ENCODE assay signal across 8 cellular contexts in the genomic region with DNA sequence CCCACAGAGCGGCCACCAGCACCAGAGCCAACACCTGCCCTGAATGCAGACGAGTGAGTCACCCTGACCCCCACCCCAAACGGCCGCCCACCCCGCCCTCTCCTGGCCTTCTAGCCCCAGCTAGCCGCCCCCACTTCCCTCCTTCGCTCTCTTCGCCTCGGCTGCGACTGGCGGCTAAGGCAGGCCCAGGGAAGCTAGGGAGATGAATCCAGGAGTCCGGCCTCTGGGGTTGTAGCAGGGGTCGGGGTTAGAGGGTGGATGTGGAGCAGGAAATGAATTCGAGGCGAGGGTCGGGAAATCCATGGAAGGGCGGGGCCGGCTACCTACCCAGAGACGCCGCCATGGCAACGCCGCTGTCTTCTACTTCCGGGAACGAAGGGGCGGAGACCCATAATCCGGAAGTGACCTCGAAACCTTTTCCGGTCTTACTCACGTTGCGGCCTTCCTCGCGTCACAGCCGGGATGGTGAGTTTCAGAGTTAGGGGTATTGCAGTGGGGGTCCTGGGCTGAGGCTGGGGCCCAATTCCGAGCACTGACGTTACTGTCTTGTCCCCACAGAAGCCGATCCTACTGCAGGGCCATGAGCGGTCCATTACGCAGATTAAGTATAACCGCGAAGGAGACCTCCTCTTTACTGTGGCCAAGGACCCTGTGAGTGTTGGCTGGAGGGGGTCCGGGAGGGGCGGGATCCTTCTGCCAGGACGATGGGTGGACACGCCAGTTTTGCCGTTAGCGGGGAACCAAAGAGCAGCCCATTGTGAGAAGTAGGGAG. TPM values are rescaled to one million over a fixed set of nuclear protein-coding genes. Genes with fewer than 3 reads are reported as not detected.
DNase-seq lines count a peak whose midpoint lies in the region; ATAC-seq and TF ChIP-seq lines count a peak whose summit lies in the region.

A gene (plus strand): TSS at position 428 of the 772 bp plus-strand sequence. CDS start 35 bp downstream, at position 463.
A gene (minus strand): TSS at position 374 of the 772 bp plus-strand sequence. CDS start 31 bp downstream, at position 343.

- CTCF ChIA-PET in activated CD8-positive, alpha-beta T cell treated with anti-CD3 and anti-CD28 coated beads for 36 hours (lab: Charles Lee), result interaction anchor here (2.3 kb wide), 1 partner anchor 27 kb away, joined by 12 read pairs; no protein-coding TSS in a partner anchor

- peaks cover 33% of the 10 kb centered on the region for H3K4me1 Mint-ChIP-seq in activated CD8-positive, alpha-beta T cell treated with anti-CD3 and anti-CD28 coated beads for 36 hours (ENCODE audit: low read depth)

- peak within 1 kb of the TSS; percentile 98 for H3K27ac Mint-ChIP-seq in activated CD8-positive, alpha-beta T cell treated with anti-CD3 and anti-CD28 coated beads for 36 hours

- DNase-seq in C1 segment of cervical spinal cord (lab: John Stamatoyannopoulos, UW) (peak in 13 of 14 donors; percentile 33 to 90 (median 87)), NCI-H82 treated with DMSO at 0.1 percent for 48 hours (lab: John Stamatoyannopoulos, UW; ENCODE audit: unreplicated experiment) (peak; percentile 69), ecto neural progenitor cell (ENCODE audit: low spot score) (peak; percentile 92), right lobe of liver (peak; percentile 92 to 94 (median 94))
- DNase-seq in activated CD8-positive, alpha-beta T cell treated with anti-CD3 and anti-CD28 coated beads for 36 hours, result peak; percentile 96
- peak; percentile 84 to 93 for DNase-seq in stimulated activated CD4-positive, alpha-beta T cell treated with anti-CD3 and anti-CD28 coated beads, Interleukin-4, amount 100 ng/mL, for 4 hours

- TF ChIP-seq CTCF in activated CD8-positive, alpha-beta T cell treated with anti-CD3 and anti-CD28 coated beads for 36 hours (IDR thresholded peaks at IDR 0.05), result no peak
- TF ChIP-seq CTCF in right lobe of liver (IDR thresholded peaks at IDR 0.05), result no peak

- H3K36me3 Mint-ChIP-seq in activated CD8-positive, alpha-beta T cell treated with anti-CD3 and anti-CD28 coated beads for 36 hours (ENCODE audit: low read depth), result peaks cover 27% of the 10 kb centered on the region

- TF ChIP-seq POLR2A in right lobe of liver (IDR thresholded peaks at IDR 0.05), result peak; percentile 70

- no peaks in the 10 kb centered on the region for H3K27me3 ChIP-seq in right lobe of liver

- H3K27me3 Mint-ChIP-seq in activated CD8-positive, alpha-beta T cell treated with anti-CD3 and anti-CD28 coated beads for 36 hours, result no peaks in the 10 kb centered on the region

- peak within 1 kb of the TSS; percentile 74 to 88 (median 81) for H3K27ac ChIP-seq in right lobe of liver

- POLR2A ChIA-PET in activated CD8-positive, alpha-beta T cell treated with anti-CD3 and anti-CD28 coated beads for 36 hours (lab: Charles Lee), result interaction anchor here (0.7 to 2.1 kb wide), 6 partner anchors 10 to 215 kb away, joined by 3 to 8 read pairs (median 4); a partner anchor contains a TSS

- peaks cover 0 to 25% (median 13%) of the 10 kb centered on the region in 4 donors for H3K36me3 ChIP-seq in right lobe of liver

- peak; percentile 96 for ATAC-seq in GM19395 (IDR thresholded peaks at IDR 0.05; ENCODE audit: unreplicated experiment)
- ATAC-seq in HG03571 (IDR thresholded peaks at IDR 0.05; ENCODE audit: unreplicated experiment), result peak; percentile 88
- peak; percentile 95 for ATAC-seq in activated CD8-positive, alpha-beta T cell treated with anti-CD3 and anti-CD28 coated beads for 36 hours
- peak; percentile 92 to 97 (median 95) for ATAC-seq in right lobe of liver

- H3K9me3 Mint-ChIP-seq in activated CD8-positive, alpha-beta T cell treated with anti-CD3 and anti-CD28 coated beads for 36 hours, result no peaks in the 10 kb centered on the region

- peak within 1 kb of the TSS; percentile 73 to 93 (median 91) for H3K4me3 ChIP-seq in right lobe of liver

- intact Hi-C loops in activated CD8-positive, alpha-beta T cell treated with anti-CD3 and anti-CD28 coated beads for 36 hours (cut with micrococcal nuclease), result no loop called here
- intact Hi-C loops in right lobe of liver (cut with DNase I), result no loop called here

- 2% methylated on average over 28 of the region's 46 CpGs for WGBS in right lobe of liver (ENCODE audit: insufficient coverage, low coverage, low lambda C conversion rate, missing lambda C conversion rate)

- peaks cover 0 to 30% (median 15%) of the 10 kb centered on the region in 4 donors for H3K4me1 ChIP-seq in right lobe of liver

- peak within 1 kb of the TSS; percentile 96 for H3K4me3 Mint-ChIP-seq in activated CD8-positive, alpha-beta T cell treated with anti-CD3 and anti-CD28 coated beads for 36 hours

- H3K9me3 ChIP-seq in right lobe of liver, result no peaks in the 10 kb centered on the region

RNA-seq across cellular contexts. Expression of the first gene that starts in this region (rescaled TPM):
- 100 to 1,000 TPM; 328 to 335 TPM for total RNA-seq in activated CD8-positive, alpha-beta T cell treated with anti-CD3 and anti-CD28 coated beads for 36 hours
- total RNA-seq in right lobe of liver, result 100 to 1,000 TPM in 2 of 6 experiments, 10 to 100 TPM in 4; 67.5 to 130 (median 71.9) TPM

RNA-seq across cellular contexts. Expression of the second gene that starts in this region (rescaled TPM):
- 1 to 10 TPM; 6.9 to 7.7 TPM for total RNA-seq in activated CD8-positive, alpha-beta T cell treated with anti-CD3 and anti-CD28 coated beads for 36 hours
- 1 to 10 TPM; 3.4 to 7.2 (median 5.9) TPM for total RNA-seq in right lobe of liver

Comparison
In these comparisons a context has a peak if more than half of its experiments do, and no peak if none do; other contexts are left out.
1. Peak in every context shown above with its lines: DNase-seq, ATAC-seq, H3K4me3 ChIP-seq and H3K27ac ChIP-seq.